In the genomic region with DNA sequence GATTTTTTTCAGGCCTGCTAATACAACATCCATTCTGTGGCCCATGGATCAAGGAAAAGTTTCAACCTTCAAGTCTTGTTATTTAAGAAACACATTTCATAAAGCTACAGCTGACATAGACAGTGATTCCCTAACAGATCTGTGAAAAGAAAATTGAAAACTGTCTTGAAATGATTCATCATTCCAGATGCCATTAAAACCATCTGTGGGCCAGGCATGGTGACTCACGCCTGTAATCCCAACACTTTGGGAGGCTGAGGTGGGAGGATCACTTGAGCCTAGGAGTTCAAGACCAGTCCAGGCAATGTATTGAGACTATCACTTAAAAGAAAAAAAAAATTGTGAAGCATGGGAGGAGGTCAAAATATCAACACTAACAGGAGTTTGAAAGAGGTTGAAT, we compare ENCODE assay signal across 1 cellular context.
TF ChIP-seq lines count a peak whose summit lies in the region.

No MANE protein-coding gene starts in this region.

TF ChIP-seq in HepG2, 621 proteins besides CTCF, POLR2A, EP300 and RAD21:
- peak; percentile 69 for TF ChIP-seq FOSL2 (CRISPR knock-in tag; IDR thresholded peaks at IDR 0.05)
- TF ChIP-seq, protein P1, sequence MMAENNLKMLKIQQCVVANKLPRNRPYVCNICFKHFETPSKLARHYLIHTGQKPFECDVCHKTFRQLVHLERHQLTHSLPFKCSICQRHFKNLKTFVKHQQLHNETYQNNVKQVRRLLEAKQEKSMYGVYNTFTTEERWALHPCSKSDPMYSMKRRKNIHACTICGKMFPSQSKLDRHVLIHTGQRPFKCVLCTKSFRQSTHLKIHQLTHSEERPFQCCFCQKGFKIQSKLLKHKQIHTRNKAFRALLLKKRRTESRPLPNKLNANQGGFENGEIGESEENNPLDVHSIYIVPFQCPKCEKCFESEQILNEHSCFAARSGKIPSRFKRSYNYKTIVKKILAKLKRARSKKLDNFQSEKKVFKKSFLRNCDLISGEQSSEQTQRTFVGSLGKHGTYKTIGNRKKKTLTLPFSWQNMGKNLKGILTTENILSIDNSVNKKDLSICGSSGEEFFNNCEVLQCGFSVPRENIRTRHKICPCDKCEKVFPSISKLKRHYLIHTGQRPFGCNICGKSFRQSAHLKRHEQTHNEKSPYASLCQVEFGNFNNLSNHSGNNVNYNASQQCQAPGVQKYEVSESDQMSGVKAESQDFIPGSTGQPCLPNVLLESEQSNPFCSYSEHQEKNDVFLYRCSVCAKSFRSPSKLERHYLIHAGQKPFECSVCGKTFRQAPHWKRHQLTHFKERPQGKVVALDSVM (CRISPR knock-in tag; IDR thresholded peaks at IDR 0.05): peak; percentile 45; the same call in 1 of the 2 replicates
- no peak for TF ChIP-seq HOXA9 (CRISPR knock-in tag; IDR thresholded peaks at IDR 0.05; ENCODE audit: borderline replicate concordance)
